In genomic region chr6:103105686-103106085, GRCh38 we compare ENCODE assay signal across 18 cellular contexts.
"Had no signal": no experiment of that assay in that cellular context is flagged by ENCODE, and none has a peak within 500 bp of the region (broad histone marks: within the 10 kb centered on the region; RNA-seq: fewer than 3 reads in every experiment).

No MANE protein-coding gene starts in this region.

- H3K4me3 Mint-ChIP-seq: effector memory CD8-positive, alpha-beta T cell; naive B cell; nephron had no signal

- H3K4me1 ChIP-seq: esophagus squamous epithelium, gastroesophageal sphincter had no signal

- H3K27me3 ChIP-seq: esophagus squamous epithelium, gastroesophageal sphincter, ovary had no signal

- H3K27ac Mint-ChIP-seq: effector memory CD8-positive, alpha-beta T cell; naive B cell; progenitor cell of endocrine pancreas had no signal

- H3K4me3 ChIP-seq: esophagus squamous epithelium, gastroesophageal sphincter, lung, ovary had no signal

- H3K36me3 ChIP-seq: esophagus squamous epithelium, gastroesophageal sphincter, ovary had no signal

- ATAC-seq: effector memory CD8-positive, alpha-beta T cell; gastroesophageal sphincter; left colon; left ventricle myocardium superior; right cardiac atrium had no signal

- H3K4me1 Mint-ChIP-seq: naive B cell had no signal

- DNase-seq: effector memory CD8-positive, alpha-beta T cell; esophagus squamous epithelium; foreskin fibroblast; glutamatergic neuron; left colon; left ventricle myocardium superior; mesenchymal stem cell; naive B cell; ovary; right cardiac atrium; small intestine; stimulated activated CD4-positive, alpha-beta T cell treated with anti-CD3 and anti-CD28 coated beads, Interleukin-2, amount 100 ng/mL, for 48 hours; stimulated activated naive CD4-positive, alpha-beta T cell treated with Interleukin-2 at 50 U/mL for 16 hours; trophoblast cell had no signal

- H3K27ac ChIP-seq: esophagus squamous epithelium, gastroesophageal sphincter, ovary had no signal

- H3K36me3 Mint-ChIP-seq: naive B cell had no signal

- H3K27me3 Mint-ChIP-seq: effector memory CD8-positive, alpha-beta T cell; naive B cell; progenitor cell of endocrine pancreas had no signal

- H3K9me3 ChIP-seq: esophagus squamous epithelium, gastroesophageal sphincter, ovary had no signal
